ENCODE assay signal across 19 cellular contexts in the genomic region with DNA sequence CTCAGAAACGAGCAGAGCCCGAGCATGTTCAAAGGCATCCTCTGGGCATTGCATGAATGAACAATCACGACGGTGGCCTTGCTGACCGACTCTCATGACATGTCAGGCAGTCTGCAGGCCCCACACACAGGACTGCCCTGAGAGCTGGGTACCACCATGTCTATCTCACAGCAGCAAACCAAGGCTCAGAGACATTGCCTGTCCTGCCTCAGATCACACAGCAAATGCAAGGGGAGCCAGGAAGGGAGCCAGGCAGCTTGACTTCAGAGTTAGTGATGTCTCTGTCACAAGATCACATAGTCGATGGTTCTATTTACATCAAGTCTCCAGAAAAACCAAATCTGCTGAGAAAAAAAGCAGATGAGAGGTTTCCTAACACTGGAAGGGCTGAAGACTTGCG. TPM values are rescaled to one million over a fixed set of nuclear protein-coding genes. Genes with fewer than 3 reads are reported as not detected.
DNase-seq lines count a peak whose midpoint lies in the region; TF ChIP-seq lines count a peak whose summit lies in the region.
"Had no signal": no experiment of that assay in that cellular context is flagged by ENCODE, and none has a peak within 500 bp of the region (broad histone marks: within the 10 kb centered on the region; RNA-seq: fewer than 3 reads in every experiment).

No MANE protein-coding gene starts in this region.

- no peak for TF ChIP-seq POLR2A in spleen (IDR thresholded peaks at IDR 0.05)

- peaks cover 27% of the 10 kb centered on the region for H3K79me2 ChIP-seq in neural cell (replicated peaks; ENCODE audit: insufficient read depth, low read length)

- DNase-seq in endodermal cell = no peak
- DNase-seq in spleen = peak; percentile 53
- no peak for DNase-seq in NCI-H1930 (lab: John Stamatoyannopoulos, UW)
- no peak for DNase-seq in activated naive CD4-positive, alpha-beta T cell treated with anti-CD3 and anti-CD28 coated beads, Interleukin-2, amount 10 ng/mL, durations not matched to agents 7 days and 5 days
- no peak for DNase-seq in GM20000 (ENCODE audit: low spot score)
- no peak for DNase-seq in CD14-positive monocyte (ENCODE audit: low spot score)
- DNase-seq: ACHN; BE2C; Calu3; CD8-positive, alpha-beta T cell; DMS 273 treated with DMSO at 0.1 percent for 48 hours; DMS53; DND-41; EL; GM23248 had no signal

- H3K9me2 ChIP-seq in neural cell (ENCODE audit: insufficient read depth, low read length) = no peaks in the 10 kb centered on the region

- no peaks in the 10 kb centered on the region for H4K20me1 ChIP-seq in neural cell (ENCODE audit: insufficient read depth)

- H2AFZ ChIP-seq in neural cell (ENCODE audit: low read depth, low read length) = no peak overlapping the region
- H2AFZ ChIP-seq: GM23248 had no signal

- no peak overlapping the region for H3K27ac ChIP-seq in HEK293 (ENCODE audit: extremely low read depth, low read depth, low read length)
- peak overlapping the region; percentile 87 for H3K27ac ChIP-seq in endodermal cell (ENCODE audit: low read depth, low read length)
- H3K27ac ChIP-seq in neural cell (ENCODE audit: low read length) = no peak overlapping the region
- no peak overlapping the region for H3K27ac ChIP-seq in spleen
- H3K27ac ChIP-seq: GM23248 had no signal

- no peaks in the 10 kb centered on the region for H3F3A ChIP-seq in neural cell (ENCODE audit: insufficient read depth, low read length, poor library complexity, severe bottlenecking)

- H3K9me3 Mint-ChIP-seq in endodermal cell (no peaks in the 10 kb centered on the region), CD14-positive monocyte (no peaks in the 10 kb centered on the region)
- H3K9me3 Mint-ChIP-seq in activated naive CD4-positive, alpha-beta T cell treated with anti-CD3 and anti-CD28 coated beads, Interleukin-2, amount 10 ng/mL, durations not matched to agents 7 days and 5 days = no peaks in the 10 kb centered on the region
- H3K9me3 Mint-ChIP-seq: CD8-positive, alpha-beta T cell had no signal

- H3K9me3 ChIP-seq in HEK293 (ENCODE audit: control insufficient read depth, insufficient read depth, low read depth, low read length) = no peaks in the 10 kb centered on the region
- H3K9me3 ChIP-seq in endodermal cell (ENCODE audit: control insufficient read depth, low read length) = no peaks in the 10 kb centered on the region
- no peaks in the 10 kb centered on the region for H3K9me3 ChIP-seq in neural cell (ENCODE audit: low read length)
- H3K9me3 ChIP-seq in spleen = no peaks in the 10 kb centered on the region
- H3K9me3 ChIP-seq: BE2C, HAP-1 had no signal

- peaks cover 10% of the 10 kb centered on the region for H3K4me1 Mint-ChIP-seq in endodermal cell
- peaks cover 4% of the 10 kb centered on the region for H3K4me1 Mint-ChIP-seq in activated naive CD4-positive, alpha-beta T cell treated with anti-CD3 and anti-CD28 coated beads, Interleukin-2, amount 10 ng/mL, durations not matched to agents 7 days and 5 days
- no peaks in the 10 kb centered on the region for H3K4me1 Mint-ChIP-seq in CD14-positive monocyte

- H3K27ac Mint-ChIP-seq in endodermal cell (no peak overlapping the region), CD14-positive monocyte (no peak overlapping the region)
- H3K27ac Mint-ChIP-seq in activated naive CD4-positive, alpha-beta T cell treated with anti-CD3 and anti-CD28 coated beads, Interleukin-2, amount 10 ng/mL, durations not matched to agents 7 days and 5 days = no peak overlapping the region
- H3K27ac Mint-ChIP-seq: CD8-positive, alpha-beta T cell had no signal

- H3K4me2 ChIP-seq in neural cell (ENCODE audit: low read length) = peak overlapping the region; percentile 25

- no peak overlapping the region for H3K9ac ChIP-seq in endodermal cell (ENCODE audit: extremely low read depth, low read length, poor library complexity, severe bottlenecking)
- H3K9ac ChIP-seq in neural cell (ENCODE audit: low read length) = peak overlapping the region; percentile 53
- H3K9ac ChIP-seq: GM23248 had no signal

- no peak for TF ChIP-seq CTCF in HEK293 (tag by site-specific recombination; IDR thresholded peaks at IDR 0.05)
- TF ChIP-seq CTCF in endodermal cell (conservative IDR thresholded peaks at IDR 0.05) = no peak
- no peak for TF ChIP-seq CTCF in neural cell (IDR thresholded peaks at IDR 0.05; ENCODE audit: poor library complexity, severe bottlenecking)
- TF ChIP-seq CTCF in spleen (IDR thresholded peaks at IDR 0.05 in 8 of 11, conservative IDR thresholded peaks at IDR 0.05 in 3 of 11) = no peak
- no peak for TF ChIP-seq CTCF in GM20000 (IDR thresholded peaks at IDR 0.05; ENCODE audit: extremely low read depth, missing control alignments)
- TF ChIP-seq CTCF in CD14-positive monocyte (IDR thresholded peaks at IDR 0.05) = no peak

- intact Hi-C loops in spleen (cut with DNase I; ENCODE audit: low total_unique reads) = no loop called here
- intact Hi-C loops in CD14-positive monocyte (cut with micrococcal nuclease) = no loop called here

- H3K27me3 ChIP-seq in endodermal cell (ENCODE audit: control insufficient read depth, insufficient read depth, low read length, poor library complexity, severe bottlenecking) (peaks cover 10% of the 10 kb centered on the region), neural cell (ENCODE audit: insufficient read depth, low read depth, low read length) (no peaks in the 10 kb centered on the region), spleen (replicated peaks in 1 of 7) (peaks cover 0 to 5% (median 0%) of the 10 kb centered on the region in 7 donors)
- H3K27me3 ChIP-seq: BE2C had no signal

- no peak for TF ChIP-seq EP300 in neural cell (conservative IDR thresholded peaks at IDR 0.05; ENCODE audit: poor library complexity, severe bottlenecking)

- CTCF ChIA-PET in HEK293 (lab: Yijun Ruan, JAX) = interaction anchor here (0.6 to 1.6 kb wide), 5 partner anchors 13 to 558 kb away, joined by 3 to 6 read pairs (median 3); no protein-coding TSS in a partner anchor
- CTCF ChIA-PET in activated naive CD4-positive, alpha-beta T cell treated with anti-CD3 and anti-CD28 coated beads, Interleukin-2, amount 10 ng/mL, durations not matched to agents 7 days and 5 days (lab: Charles Lee) = interaction anchor here (1.0 kb wide), 1 partner anchor 19 kb away, joined by 3 read pairs; no protein-coding TSS in a partner anchor

- H3K27me3 Mint-ChIP-seq in endodermal cell (ENCODE audit: insufficient read depth) = peaks cover 3% of the 10 kb centered on the region
- peaks cover 12% of the 10 kb centered on the region for H3K27me3 Mint-ChIP-seq in activated naive CD4-positive, alpha-beta T cell treated with anti-CD3 and anti-CD28 coated beads, Interleukin-2, amount 10 ng/mL, durations not matched to agents 7 days and 5 days
- peaks cover 0 to 9% (median 2%) of the 10 kb centered on the region in 3 donors for H3K27me3 Mint-ChIP-seq in CD14-positive monocyte (ENCODE audit: low read depth in 3 of 3)

- H3K4me1 ChIP-seq in HEK293 (ENCODE audit: control insufficient read depth, insufficient read depth, low read length) (no peaks in the 10 kb centered on the region), endodermal cell (ENCODE audit: control insufficient read depth, insufficient read depth, low read length) (no peaks in the 10 kb centered on the region), spleen (peaks cover 0 to 15% (median 2%) of the 10 kb centered on the region in 6 donors)
- H3K4me1 ChIP-seq: BE2C, HAP-1 had no signal

- H3K36me3 Mint-ChIP-seq in endodermal cell (ENCODE audit: low read depth) (no peaks in the 10 kb centered on the region), CD14-positive monocyte (no peaks in the 10 kb centered on the region)
- no peaks in the 10 kb centered on the region for H3K36me3 Mint-ChIP-seq in activated naive CD4-positive, alpha-beta T cell treated with anti-CD3 and anti-CD28 coated beads, Interleukin-2, amount 10 ng/mL, durations not matched to agents 7 days and 5 days
- H3K36me3 Mint-ChIP-seq: CD8-positive, alpha-beta T cell had no signal

- WGBS in endodermal cell (ENCODE audit: insufficient coverage in 1 of 2, insufficient read length in 1 of 2), 2 experiments = 84 to 91% methylated on average over 6 to 7 of the region's 7 CpGs
- 71 to 89% (median 82%) methylated on average over 6 to 7 of the region's 7 CpGs for WGBS in spleen, 5 donors

- H3K36me3 ChIP-seq in HEK293 (ENCODE audit: control insufficient read depth in 2 of 2, insufficient read depth in 1 of 2, low read length in 2 of 2) (no peaks in the 10 kb centered on the region), endodermal cell (ENCODE audit: control insufficient read depth, insufficient read depth, low read length) (no peaks in the 10 kb centered on the region), neural cell (ENCODE audit: insufficient read depth, low read length) (no peaks in the 10 kb centered on the region), spleen (no peaks in the 10 kb centered on the region)
- H3K36me3 ChIP-seq: BE2C, HAP-1 had no signal

- H3K4me3 Mint-ChIP-seq in endodermal cell = no peak overlapping the region
- no peak overlapping the region for H3K4me3 Mint-ChIP-seq in activated naive CD4-positive, alpha-beta T cell treated with anti-CD3 and anti-CD28 coated beads, Interleukin-2, amount 10 ng/mL, durations not matched to agents 7 days and 5 days
- no peak overlapping the region for H3K4me3 Mint-ChIP-seq in CD14-positive monocyte
- H3K4me3 Mint-ChIP-seq: CD8-positive, alpha-beta T cell had no signal

- POLR2A ChIA-PET in HEK293 (lab: Yijun Ruan, JAX) = no interaction called here

- no peak for TF ChIP-seq RAD21 in neural cell (conservative IDR thresholded peaks at IDR 0.05)

- H3K4me3 ChIP-seq in HEK293 (ENCODE audit: low read depth, low read length) (no peak overlapping the region), endodermal cell (ENCODE audit: low read length) (no peak overlapping the region), neural cell (ENCODE audit: low read length) (peak overlapping the region; percentile 52), spleen (no peak overlapping the region)
- H3K4me3 ChIP-seq: GM12878, GM23248, HAP-1 had no signal

TF ChIP-seq in HEK293, 187 proteins besides CTCF, POLR2A, EP300 and RAD21 (continues in another document):
- TF ChIP-seq ZNF768 (tag by site-specific recombination; IDR thresholded peaks at IDR 0.05) = peak; percentile 64; the same call in 1 of the 2 replicates

TF ChIP-seq in neural cell, 6 proteins besides CTCF, POLR2A, EP300 and RAD21 (continues in another document):
- TF ChIP-seq TAF1 (IDR thresholded peaks at IDR 0.05; ENCODE audit: low read depth) (no peak), MXI1 (conservative IDR thresholded peaks at IDR 0.05; ENCODE audit: poor library complexity, severe bottlenecking) (no peak)

RNA-seq across cellular contexts. Expression of a gene that starts 16.1 kb away (rescaled TPM):
- total RNA-seq in endodermal cell = under 1 TPM; 0.13 to 0.95 TPM
- polyA plus RNA-seq in endodermal cell (2013, experiment 1 of 2) = 32.3 TPM
- 25.2 TPM for polyA plus RNA-seq in endodermal cell (2013, experiment 2 of 2)
- 8.4 and 21.6 TPM in 2 replicates for polyA plus RNA-seq in neural cell
- polyA minus RNA-seq in neural cell = 20.7 and 46.4 TPM in 2 replicates
- 10 to 100 TPM; 12.5 to 43.5 (median 20.3) TPM for total RNA-seq in spleen
- polyA plus RNA-seq in spleen = 1 to 10 TPM in 2 of 3 donors, under 1 TPM in 1; 0.46 to 3.0 (median 2.0) TPM
- polyA plus RNA-seq in CD14-positive monocyte = under 1 TPM; 0.20 to 0.26 TPM
- total RNA-seq: CD8-positive, alpha-beta T cell; GM12878; GM23248 had no signal
- polyA plus RNA-seq: GM12878, GM23248 had no signal
